Comparison of ENCODE assay signal across 1 cellular context in genomic region chr2:226649871-226650660, GRCh38.
TF ChIP-seq lines count a peak whose summit lies in the region.

No MANE protein-coding gene starts in this region.

TF ChIP-seq in HepG2, 621 proteins besides CTCF, POLR2A, EP300 and RAD21 (continued from another document and continues in another):
- TF ChIP-seq BRF2 (CRISPR knock-in tag; IDR thresholded peaks at IDR 0.05) (0 out of 2 replicates have a peak, but pooled peaks have one; percentile 27), ZKSCAN1 (IDR thresholded peaks at IDR 0.05; ENCODE audit: low read length) (no peak), ARID4A (CRISPR knock-in tag; IDR thresholded peaks at IDR 0.05; ENCODE audit: borderline replicate concordance) (no peak; the same call in 1 of the 2 replicates), MLX (CRISPR knock-in tag; IDR thresholded peaks at IDR 0.05) (peak; percentile 94), SAP130 (CRISPR knock-in tag; IDR thresholded peaks at IDR 0.05; ENCODE audit: low read depth) (peak; percentile 83), FOXP1 (IDR thresholded peaks at IDR 0.05) (peak; percentile 75), FOXP1 (CRISPR knock-in tag; IDR thresholded peaks at IDR 0.05) (peak; percentile 98), CCDC6 (CRISPR knock-in tag; IDR thresholded peaks at IDR 0.05) (peak; percentile 84; the same call in 1 of the 2 replicates), THRA (CRISPR knock-in tag; IDR thresholded peaks at IDR 0.05; ENCODE audit: borderline replicate concordance) (peak; percentile 69; the same call in 1 of the 2 replicates), ATF3 (CRISPR knock-in tag; IDR thresholded peaks at IDR 0.05) (peak; percentile 96), MEF2D (CRISPR knock-in tag; IDR thresholded peaks at IDR 0.05) (peak; percentile 92), DR1 (CRISPR knock-in tag; IDR thresholded peaks at IDR 0.05) (peak; percentile 23; the same call in 1 of the 2 replicates), SP1 (IDR thresholded peaks at IDR 0.05) (no peak), SP1 (CRISPR knock-in tag; IDR thresholded peaks at IDR 0.05) (0 out of 2 replicates have a peak, but pooled peaks have one; percentile 20), ZNF44 (CRISPR knock-in tag; IDR thresholded peaks at IDR 0.05) (peak; percentile 83; the same call in 1 of the 2 replicates), SNAPC2 (CRISPR knock-in tag; IDR thresholded peaks at IDR 0.05) (peak; percentile 76; the same call in 1 of the 2 replicates), ZNF772 (CRISPR knock-in tag; IDR thresholded peaks at IDR 0.05) (peak; percentile 89; the same call in 1 of the 2 replicates), DPF2 (CRISPR knock-in tag; IDR thresholded peaks at IDR 0.05; ENCODE audit: borderline replicate concordance, low read depth) (peak; percentile 80), BCL6 (CRISPR knock-in tag; IDR thresholded peaks at IDR 0.05) (peak; percentile 77), KDM5B (CRISPR knock-in tag; IDR thresholded peaks at IDR 0.05; ENCODE audit: borderline replicate concordance) (peak; percentile 83; the same call in 1 of the 2 replicates), NR0B2 (CRISPR knock-in tag; IDR thresholded peaks at IDR 0.05) (0 out of 2 replicates have a peak, but pooled peaks have one; percentile 40), MTF2 (CRISPR knock-in tag; IDR thresholded peaks at IDR 0.05; ENCODE audit: borderline replicate concordance) (0 out of 2 replicates have a peak, but pooled peaks have one; percentile 54), ZMYM2 (CRISPR knock-in tag; IDR thresholded peaks at IDR 0.05) (peak; percentile 92), IRF1 (CRISPR knock-in tag; IDR thresholded peaks at IDR 0.05; ENCODE audit: low read depth) (peak; percentile 66; the same call in 1 of the 2 replicates), POGZ (CRISPR knock-in tag; IDR thresholded peaks at IDR 0.05) (peak; percentile 99), NCOA5 (CRISPR knock-in tag; IDR thresholded peaks at IDR 0.05) (no peak), ERF (CRISPR knock-in tag; IDR thresholded peaks at IDR 0.05) (peak; percentile 97), ZFP1 (CRISPR knock-in tag; IDR thresholded peaks at IDR 0.05) (peak; percentile 93; the same call in 1 of the 2 replicates), KMT2A (CRISPR knock-in tag; IDR thresholded peaks at IDR 0.05) (no peak), MIXL1 (CRISPR knock-in tag; IDR thresholded peaks at IDR 0.05) (peak; percentile 59)
- TF ChIP-seq, protein P1, sequence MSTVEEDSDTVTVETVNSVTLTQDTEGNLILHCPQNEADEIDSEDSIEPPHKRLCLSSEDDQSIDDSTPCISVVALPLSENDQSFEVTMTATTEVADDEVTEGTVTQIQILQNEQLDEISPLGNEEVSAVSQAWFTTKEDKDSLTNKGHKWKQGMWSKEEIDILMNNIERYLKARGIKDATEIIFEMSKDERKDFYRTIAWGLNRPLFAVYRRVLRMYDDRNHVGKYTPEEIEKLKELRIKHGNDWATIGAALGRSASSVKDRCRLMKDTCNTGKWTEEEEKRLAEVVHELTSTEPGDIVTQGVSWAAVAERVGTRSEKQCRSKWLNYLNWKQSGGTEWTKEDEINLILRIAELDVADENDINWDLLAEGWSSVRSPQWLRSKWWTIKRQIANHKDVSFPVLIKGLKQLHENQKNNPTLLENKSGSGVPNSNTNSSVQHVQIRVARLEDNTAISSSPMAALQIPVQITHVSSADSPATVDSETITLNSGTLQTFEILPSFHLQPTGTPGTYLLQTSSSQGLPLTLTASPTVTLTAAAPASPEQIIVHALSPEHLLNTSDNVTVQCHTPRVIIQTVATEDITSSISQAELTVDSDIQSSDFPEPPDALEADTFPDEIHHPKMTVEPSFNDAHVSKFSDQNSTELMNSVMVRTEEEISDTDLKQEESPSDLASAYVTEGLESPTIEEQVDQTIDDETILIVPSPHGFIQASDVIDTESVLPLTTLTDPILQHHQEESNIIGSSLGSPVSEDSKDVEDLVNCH (CRISPR knock-in tag; IDR thresholded peaks at IDR 0.05): no peak
- TF ChIP-seq, protein P2, sequence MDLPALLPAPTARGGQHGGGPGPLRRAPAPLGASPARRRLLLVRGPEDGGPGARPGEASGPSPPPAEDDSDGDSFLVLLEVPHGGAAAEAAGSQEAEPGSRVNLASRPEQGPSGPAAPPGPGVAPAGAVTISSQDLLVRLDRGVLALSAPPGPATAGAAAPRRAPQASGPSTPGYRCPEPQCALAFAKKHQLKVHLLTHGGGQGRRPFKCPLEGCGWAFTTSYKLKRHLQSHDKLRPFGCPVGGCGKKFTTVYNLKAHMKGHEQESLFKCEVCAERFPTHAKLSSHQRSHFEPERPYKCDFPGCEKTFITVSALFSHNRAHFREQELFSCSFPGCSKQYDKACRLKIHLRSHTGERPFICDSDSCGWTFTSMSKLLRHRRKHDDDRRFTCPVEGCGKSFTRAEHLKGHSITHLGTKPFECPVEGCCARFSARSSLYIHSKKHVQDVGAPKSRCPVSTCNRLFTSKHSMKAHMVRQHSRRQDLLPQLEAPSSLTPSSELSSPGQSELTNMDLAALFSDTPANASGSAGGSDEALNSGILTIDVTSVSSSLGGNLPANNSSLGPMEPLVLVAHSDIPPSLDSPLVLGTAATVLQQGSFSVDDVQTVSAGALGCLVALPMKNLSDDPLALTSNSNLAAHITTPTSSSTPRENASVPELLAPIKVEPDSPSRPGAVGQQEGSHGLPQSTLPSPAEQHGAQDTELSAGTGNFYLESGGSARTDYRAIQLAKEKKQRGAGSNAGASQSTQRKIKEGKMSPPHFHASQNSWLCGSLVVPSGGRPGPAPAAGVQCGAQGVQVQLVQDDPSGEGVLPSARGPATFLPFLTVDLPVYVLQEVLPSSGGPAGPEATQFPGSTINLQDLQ (CRISPR knock-in tag; IDR thresholded peaks at IDR 0.05): peak; percentile 88; the same call in 1 of the 2 replicates
- TF ChIP-seq, protein P3, sequence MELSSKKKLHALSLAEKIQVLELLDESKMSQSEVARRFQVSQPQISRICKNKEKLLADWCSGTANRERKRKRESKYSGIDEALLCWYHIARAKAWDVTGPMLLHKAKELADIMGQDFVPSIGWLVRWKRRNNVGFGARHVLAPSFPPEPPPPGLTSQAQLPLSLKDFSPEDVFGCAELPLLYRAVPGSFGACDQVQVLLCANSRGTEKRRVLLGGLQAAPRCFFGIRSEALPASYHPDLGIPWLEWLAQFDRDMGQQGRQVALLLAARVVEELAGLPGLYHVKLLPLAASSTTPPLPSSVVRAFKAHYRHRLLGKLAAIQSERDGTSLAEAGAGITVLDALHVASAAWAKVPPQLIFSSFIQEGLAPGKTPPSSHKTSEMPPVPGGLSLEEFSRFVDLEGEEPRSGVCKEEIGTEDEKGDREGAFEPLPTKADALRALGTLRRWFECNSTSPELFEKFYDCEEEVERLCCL (CRISPR knock-in tag; IDR thresholded peaks at IDR 0.05; ENCODE audit: borderline replicate concordance): peak; percentile 79; the same call in 1 of the 2 replicates
- TF ChIP-seq, protein P4, sequence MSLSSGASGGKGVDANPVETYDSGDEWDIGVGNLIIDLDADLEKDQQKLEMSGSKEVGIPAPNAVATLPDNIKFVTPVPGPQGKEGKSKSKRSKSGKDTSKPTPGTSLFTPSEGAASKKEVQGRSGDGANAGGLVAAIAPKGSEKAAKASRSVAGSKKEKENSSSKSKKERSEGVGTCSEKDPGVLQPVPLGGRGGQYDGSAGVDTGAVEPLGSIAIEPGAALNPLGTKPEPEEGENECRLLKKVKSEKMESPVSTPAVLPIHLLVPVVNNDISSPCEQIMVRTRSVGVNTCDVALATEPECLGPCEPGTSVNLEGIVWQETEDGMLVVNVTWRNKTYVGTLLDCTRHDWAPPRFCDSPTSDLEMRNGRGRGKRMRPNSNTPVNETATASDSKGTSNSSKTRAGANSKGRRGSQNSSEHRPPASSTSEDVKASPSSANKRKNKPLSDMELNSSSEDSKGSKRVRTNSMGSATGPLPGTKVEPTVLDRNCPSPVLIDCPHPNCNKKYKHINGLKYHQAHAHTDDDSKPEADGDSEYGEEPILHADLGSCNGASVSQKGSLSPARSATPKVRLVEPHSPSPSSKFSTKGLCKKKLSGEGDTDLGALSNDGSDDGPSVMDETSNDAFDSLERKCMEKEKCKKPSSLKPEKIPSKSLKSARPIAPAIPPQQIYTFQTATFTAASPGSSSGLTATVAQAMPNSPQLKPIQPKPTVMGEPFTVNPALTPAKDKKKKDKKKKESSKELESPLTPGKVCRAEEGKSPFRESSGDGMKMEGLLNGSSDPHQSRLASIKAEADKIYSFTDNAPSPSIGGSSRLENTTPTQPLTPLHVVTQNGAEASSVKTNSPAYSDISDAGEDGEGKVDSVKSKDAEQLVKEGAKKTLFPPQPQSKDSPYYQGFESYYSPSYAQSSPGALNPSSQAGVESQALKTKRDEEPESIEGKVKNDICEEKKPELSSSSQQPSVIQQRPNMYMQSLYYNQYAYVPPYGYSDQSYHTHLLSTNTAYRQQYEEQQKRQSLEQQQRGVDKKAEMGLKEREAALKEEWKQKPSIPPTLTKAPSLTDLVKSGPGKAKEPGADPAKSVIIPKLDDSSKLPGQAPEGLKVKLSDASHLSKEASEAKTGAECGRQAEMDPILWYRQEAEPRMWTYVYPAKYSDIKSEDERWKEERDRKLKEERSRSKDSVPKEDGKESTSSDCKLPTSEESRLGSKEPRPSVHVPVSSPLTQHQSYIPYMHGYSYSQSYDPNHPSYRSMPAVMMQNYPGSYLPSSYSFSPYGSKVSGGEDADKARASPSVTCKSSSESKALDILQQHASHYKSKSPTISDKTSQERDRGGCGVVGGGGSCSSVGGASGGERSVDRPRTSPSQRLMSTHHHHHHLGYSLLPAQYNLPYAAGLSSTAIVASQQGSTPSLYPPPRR (CRISPR knock-in tag; IDR thresholded peaks at IDR 0.05; ENCODE audit: borderline replicate concordance): peak; percentile 79
